20 cellular contexts compared by ENCODE assay signal in the genomic region with DNA sequence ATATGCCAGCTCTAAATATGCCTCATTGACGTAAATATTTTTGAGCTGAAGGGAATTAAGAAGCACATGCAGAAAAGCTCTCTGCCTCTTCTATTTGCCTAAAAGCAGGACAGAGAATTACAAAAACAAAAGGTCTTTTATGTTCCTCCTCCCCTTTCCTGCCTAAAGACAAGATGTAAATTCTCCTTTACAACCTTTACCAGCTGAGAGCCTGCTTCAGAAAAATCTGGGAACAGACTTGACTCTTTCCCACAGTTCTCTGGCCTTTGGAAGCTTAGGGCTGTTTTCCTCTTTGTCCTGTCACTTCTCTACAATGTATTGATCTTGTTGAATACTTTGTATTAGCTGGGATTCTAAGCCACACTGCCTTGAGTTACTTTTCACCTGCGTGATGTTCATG.
"Had no signal": no experiment of that assay in that cellular context is flagged by ENCODE, and none has a peak within 500 bp of the region (broad histone marks: within the 10 kb centered on the region; RNA-seq: fewer than 3 reads in every experiment).

No MANE protein-coding gene starts in this region.

- H3K9me3 ChIP-seq: body of pancreas, esophagus squamous epithelium, tibial nerve, vagina had no signal

- H3K4me3 ChIP-seq: body of pancreas, esophagus squamous epithelium, heart right ventricle, lung, psoas muscle, tibial nerve, vagina had no signal

- H3K27ac Mint-ChIP-seq: activated CD4-positive, alpha-beta memory T cell treated with anti-CD3 and anti-CD28 coated beads for 36 hours; activated CD4-positive, alpha-beta T cell treated with anti-CD3 and anti-CD28 coated beads for 36 hours; activated naive CD8-positive, alpha-beta T cell treated with anti-CD3 and anti-CD28 coated beads, Interleukin-2, amount 10 ng/mL, durations not matched to agents 7 days and 5 days; activated T-helper 17 cell treated with anti-CD3 and anti-CD28 coated beads, Interleukin-2, amount 50 U/mL, for 72 hours; mesothelial cell of epicardium; nephron had no signal

- H3K9me3 Mint-ChIP-seq: activated CD4-positive, alpha-beta memory T cell treated with anti-CD3 and anti-CD28 coated beads for 36 hours; activated naive CD8-positive, alpha-beta T cell treated with anti-CD3 and anti-CD28 coated beads, Interleukin-2, amount 10 ng/mL, durations not matched to agents 7 days and 5 days; activated T-helper 17 cell treated with anti-CD3 and anti-CD28 coated beads, Interleukin-2, amount 50 U/mL, for 72 hours had no signal

- H3K4me3 Mint-ChIP-seq: activated CD4-positive, alpha-beta memory T cell treated with anti-CD3 and anti-CD28 coated beads for 36 hours; activated CD4-positive, alpha-beta T cell treated with anti-CD3 and anti-CD28 coated beads for 36 hours; activated naive CD8-positive, alpha-beta T cell treated with anti-CD3 and anti-CD28 coated beads, Interleukin-2, amount 10 ng/mL, durations not matched to agents 7 days and 5 days; activated T-helper 17 cell treated with anti-CD3 and anti-CD28 coated beads, Interleukin-2, amount 50 U/mL, for 72 hours; mesothelial cell of epicardium; nephron had no signal

- H3K4me1 ChIP-seq: body of pancreas, esophagus squamous epithelium, heart right ventricle, psoas muscle, tibial nerve, vagina had no signal

- H3K4me1 Mint-ChIP-seq: activated CD4-positive, alpha-beta T cell treated with anti-CD3 and anti-CD28 coated beads for 36 hours; activated naive CD8-positive, alpha-beta T cell treated with anti-CD3 and anti-CD28 coated beads, Interleukin-2, amount 10 ng/mL, durations not matched to agents 7 days and 5 days; activated T-helper 17 cell treated with anti-CD3 and anti-CD28 coated beads, Interleukin-2, amount 50 U/mL, for 72 hours; mesothelial cell of epicardium; nephron had no signal

- H3K27ac ChIP-seq: body of pancreas, esophagus squamous epithelium, heart right ventricle, psoas muscle, tibial nerve, vagina had no signal

- H3K27me3 ChIP-seq: body of pancreas, esophagus squamous epithelium, heart right ventricle, tibial nerve, vagina had no signal

- H3K36me3 ChIP-seq: esophagus squamous epithelium, heart right ventricle, tibial nerve, vagina had no signal

- DNase-seq: activated CD4-positive, alpha-beta memory T cell treated with anti-CD3 and anti-CD28 coated beads for 36 hours; activated CD4-positive, alpha-beta T cell treated with anti-CD3 and anti-CD28 coated beads for 36 hours; activated naive CD4-positive, alpha-beta T cell; activated naive CD8-positive, alpha-beta T cell treated with anti-CD3 and anti-CD28 coated beads, Interleukin-2, amount 10 ng/mL, durations not matched to agents 7 days and 5 days; amygdala; body of pancreas; dermis blood vessel endothelial cell; effector memory CD4-positive, alpha-beta T cell; esophagus squamous epithelium; heart right ventricle; psoas muscle; right cardiac atrium; stimulated activated naive CD8-positive, alpha-beta T cell treated with anti-CD3 and anti-CD28 coated beads, Interleukin-15, Interleukin-2, amounts not matched to agents 100 U/mL and 50 U/mL, for 24 hours; substantia nigra had no signal

- H3K36me3 Mint-ChIP-seq: activated CD4-positive, alpha-beta memory T cell treated with anti-CD3 and anti-CD28 coated beads for 36 hours; activated naive CD8-positive, alpha-beta T cell treated with anti-CD3 and anti-CD28 coated beads, Interleukin-2, amount 10 ng/mL, durations not matched to agents 7 days and 5 days; mesothelial cell of epicardium had no signal
